Comparison of ENCODE assay signal across 1 cellular context in the genomic region with DNA sequence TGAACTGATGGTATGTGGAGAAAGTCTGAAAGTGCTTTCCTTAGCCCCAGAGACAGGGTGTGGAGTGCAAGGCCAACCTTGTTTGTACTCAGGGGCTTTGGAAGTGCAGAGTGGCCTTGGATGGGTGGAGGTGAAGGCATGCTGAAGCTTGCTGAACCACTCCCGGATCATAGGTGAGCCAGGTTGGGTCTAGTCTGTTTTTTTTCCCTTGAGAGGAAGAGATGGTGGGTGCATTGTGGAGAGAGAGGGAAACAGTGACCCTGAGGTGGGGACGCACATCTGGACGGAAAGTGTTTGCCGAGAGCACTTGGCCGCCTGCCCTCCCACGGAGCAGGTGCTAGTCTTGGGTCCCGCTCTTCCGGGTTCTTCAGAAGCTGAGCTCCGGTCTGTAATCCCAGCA.
TF ChIP-seq lines count a peak whose summit lies in the region.

No MANE protein-coding gene starts in this region.

TF ChIP-seq in WTC11, 78 proteins besides CTCF, POLR2A, EP300 and RAD21 (continued from another document):
- TF ChIP-seq MLX (CRISPR knock-in tag; IDR thresholded peaks at IDR 0.05): no peak
- TF ChIP-seq FOXP1 (CRISPR knock-in tag; IDR thresholded peaks at IDR 0.05; ENCODE audit: borderline replicate concordance): no peak
- TF ChIP-seq, protein P1, sequence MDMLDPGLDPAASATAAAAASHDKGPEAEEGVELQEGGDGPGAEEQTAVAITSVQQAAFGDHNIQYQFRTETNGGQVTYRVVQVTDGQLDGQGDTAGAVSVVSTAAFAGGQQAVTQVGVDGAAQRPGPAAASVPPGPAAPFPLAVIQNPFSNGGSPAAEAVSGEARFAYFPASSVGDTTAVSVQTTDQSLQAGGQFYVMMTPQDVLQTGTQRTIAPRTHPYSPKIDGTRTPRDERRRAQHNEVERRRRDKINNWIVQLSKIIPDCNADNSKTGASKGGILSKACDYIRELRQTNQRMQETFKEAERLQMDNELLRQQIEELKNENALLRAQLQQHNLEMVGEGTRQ (CRISPR knock-in tag; IDR thresholded peaks at IDR 0.05): no peak
- TF ChIP-seq NR1H2 (CRISPR knock-in tag; IDR thresholded peaks at IDR 0.05): no peak
- TF ChIP-seq, protein P2, sequence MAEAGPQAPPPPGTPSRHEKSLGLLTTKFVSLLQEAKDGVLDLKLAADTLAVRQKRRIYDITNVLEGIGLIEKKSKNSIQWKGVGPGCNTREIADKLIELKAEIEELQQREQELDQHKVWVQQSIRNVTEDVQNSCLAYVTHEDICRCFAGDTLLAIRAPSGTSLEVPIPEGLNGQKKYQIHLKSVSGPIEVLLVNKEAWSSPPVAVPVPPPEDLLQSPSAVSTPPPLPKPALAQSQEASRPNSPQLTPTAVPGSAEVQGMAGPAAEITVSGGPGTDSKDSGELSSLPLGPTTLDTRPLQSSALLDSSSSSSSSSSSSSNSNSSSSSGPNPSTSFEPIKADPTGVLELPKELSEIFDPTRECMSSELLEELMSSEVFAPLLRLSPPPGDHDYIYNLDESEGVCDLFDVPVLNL (CRISPR knock-in tag; IDR thresholded peaks at IDR 0.05; ENCODE audit: borderline replicate concordance, low read depth): no peak
- no peak for TF ChIP-seq FOXJ3 (CRISPR knock-in tag; IDR thresholded peaks at IDR 0.05; ENCODE audit: borderline replicate concordance)
